In the genomic region with DNA sequence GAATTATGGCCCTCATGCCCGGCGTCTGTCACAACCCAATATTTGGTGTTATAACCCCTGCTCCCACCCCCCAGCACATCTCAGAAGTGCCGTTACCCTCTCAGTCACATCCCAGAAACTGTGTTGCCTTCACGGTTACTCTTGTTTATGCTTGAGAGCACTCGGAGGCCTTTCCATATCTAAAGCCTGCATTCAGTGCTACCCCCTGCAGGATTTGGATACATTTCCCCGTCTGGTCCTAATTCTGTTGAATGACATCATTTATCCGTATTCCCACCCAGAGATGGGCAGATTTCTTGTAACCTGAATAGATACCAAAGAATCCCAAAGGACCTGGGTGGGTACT, we compare ENCODE assay signal across 8 cellular contexts. TPM values are rescaled to one million over a fixed set of nuclear protein-coding genes. Genes with fewer than 3 reads are reported as not detected.
A peak's percentile ranks its signal among the peaks of the same experiment; 100 is the strongest.
DNase-seq lines count a peak whose midpoint lies in the region; ATAC-seq and TF ChIP-seq lines count a peak whose summit lies in the region.

No MANE protein-coding gene starts in this region.

- H3K79me2 ChIP-seq in parathyroid adenoma = no peaks in the 10 kb centered on the region

- TF ChIP-seq CTCF in fibroblast of pulmonary artery (IDR thresholded peaks at IDR 0.05; ENCODE audit: low read length, missing control alignments) (peak; percentile 26), parathyroid adenoma (IDR thresholded peaks at IDR 0.05) (peak; percentile 25)

- H3K36me3 ChIP-seq in parathyroid adenoma (ENCODE audit: control insufficient read depth, insufficient read depth, low read length) = no peaks in the 10 kb centered on the region

- peak overlapping the region; percentile 46 for H3K4me3 ChIP-seq in fibroblast of pulmonary artery (replicated peaks; ENCODE audit: low read depth, low read length)
- peak overlapping the region; percentile 66 for H3K4me3 ChIP-seq in parathyroid adenoma (ENCODE audit: low read depth, low read length)

- H3K4me1 Mint-ChIP-seq in T-helper 17 cell = peaks cover 31% of the 10 kb centered on the region

- H3K27me3 Mint-ChIP-seq in T-helper 17 cell = peaks cover 4% of the 10 kb centered on the region

- peak overlapping the region; percentile 91 for H3K9ac ChIP-seq in parathyroid adenoma

- H3K9me3 ChIP-seq in T-helper 17 cell (ENCODE audit: control insufficient read depth, low read length, poor library complexity, severe bottlenecking) = no peaks in the 10 kb centered on the region
- no peaks in the 10 kb centered on the region for H3K9me3 ChIP-seq in parathyroid adenoma (ENCODE audit: control insufficient read depth, low read length)

- ATAC-seq in T-helper 17 cell = peak; percentile 32

- peak overlapping the region; percentile 85 for H3K4me2 ChIP-seq in parathyroid adenoma (ENCODE audit: low read length)

- peak overlapping the region; percentile 74 for H2AFZ ChIP-seq in parathyroid adenoma

- peaks cover 44% of the 10 kb centered on the region for H3K4me1 ChIP-seq in parathyroid adenoma

- no peaks in the 10 kb centered on the region for H3K27me3 ChIP-seq in parathyroid adenoma (ENCODE audit: control insufficient read depth, insufficient read depth, low read length)

- H3K4me3 Mint-ChIP-seq in T-helper 17 cell = peak overlapping the region; percentile 90

- peak overlapping the region; percentile 99 for H3K27ac Mint-ChIP-seq in T-helper 17 cell

- peak; percentile 24 for DNase-seq in AG08396 (ENCODE audit: low spot score)
- peak; percentile 52 for DNase-seq in HCEC 1CT
- DNase-seq in T-helper 17 cell = no peak
- no peak for DNase-seq in fibroblast of pulmonary artery (ENCODE audit: low read depth)
- no peak for DNase-seq in UCSD-AML1 (lab: John Stamatoyannopoulos, UW; ENCODE audit: unreplicated experiment)
- no peak for DNase-seq in activated effector memory CD4-positive, alpha-beta T cell treated with Interleukin-2 at 50 U/mL for 16 hours
- no peak for DNase-seq in NAMALWA (ENCODE audit: low spot score)

- peaks cover 2% of the 10 kb centered on the region for H3K36me3 Mint-ChIP-seq in T-helper 17 cell (ENCODE audit: low read depth)

- H3K27ac ChIP-seq in parathyroid adenoma = peak overlapping the region; percentile 98

RNA-seq across cellular contexts. Expression of gene FOS, which starts 19.1 kb away (rescaled TPM):
- 1,000 to 10,000 TPM; 2,179 to 4,074 TPM for total RNA-seq in T-helper 17 cell

Comparison
In these comparisons a context has a peak if more than half of its experiments do, and no peak if none do; other contexts are left out.
1. DNase-seq: peak in AG08396 (single experiment) and HCEC 1CT (single experiment); none in T-helper 17 cell (0 of 3), fibroblast of pulmonary artery (single experiment), UCSD-AML1 (single experiment), activated effector memory CD4-positive, alpha-beta T cell treated with Interleukin-2 at 50 U/mL for 16 hours (single experiment) and NAMALWA (single experiment).